In the genomic region with DNA sequence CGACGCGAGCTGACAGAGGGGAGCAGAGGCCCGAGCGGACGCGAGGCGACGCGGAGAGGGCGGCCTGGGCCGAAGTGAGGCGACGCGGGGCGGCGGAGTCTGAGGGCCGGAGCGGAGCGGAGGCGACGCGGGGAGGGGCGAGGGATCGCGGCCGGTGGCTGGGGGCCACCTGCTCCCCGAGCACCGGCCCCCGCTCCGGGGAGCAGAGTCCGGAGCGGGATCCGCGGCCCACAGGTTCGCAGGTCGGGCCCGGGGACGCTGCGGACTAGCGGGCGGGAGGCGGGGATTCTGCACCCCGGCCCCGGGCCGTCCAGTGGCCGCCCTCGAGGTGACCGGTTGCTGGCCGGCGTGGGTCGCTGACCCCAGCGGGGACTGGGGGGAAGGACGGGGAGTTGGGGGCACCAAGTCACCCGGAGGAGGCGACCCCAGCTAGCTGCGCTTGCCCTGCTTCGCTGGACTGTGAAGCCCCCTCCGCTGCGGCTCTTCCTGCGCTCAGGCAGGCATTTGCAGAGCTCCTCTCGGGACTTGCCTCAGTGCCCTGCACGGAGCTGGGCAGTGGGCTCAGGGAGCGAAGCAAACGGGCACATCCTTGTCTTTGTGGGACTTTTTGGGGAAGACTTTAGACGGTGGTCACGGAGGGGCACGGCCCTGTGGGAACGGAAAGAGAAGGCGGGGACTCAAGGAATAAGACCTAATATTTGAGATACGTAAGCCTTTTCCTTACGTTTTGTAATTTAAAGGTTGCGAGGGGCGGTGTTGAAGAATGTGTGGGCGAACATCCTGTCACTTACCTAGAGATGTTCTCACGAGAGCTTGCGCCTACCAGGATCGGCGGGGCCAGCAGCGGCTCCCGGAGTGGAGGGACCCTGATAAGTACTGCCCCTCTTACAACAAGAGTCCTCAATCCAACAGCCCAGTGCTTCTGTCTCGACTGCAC, we compare ENCODE assay signal across 8 cellular contexts. TPM values are rescaled to one million over a fixed set of nuclear protein-coding genes. Genes with fewer than 3 reads are reported as not detected.
DNase-seq lines count a peak whose midpoint lies in the region; ATAC-seq and TF ChIP-seq lines count a peak whose summit lies in the region.

No MANE protein-coding gene starts in this region.

- H3K27ac ChIP-seq in GM23338 (ENCODE audit: low read depth), result peak overlapping the region; percentile 64; the same call in 1 of the 2 replicates
- peak overlapping the region; percentile 96 for H3K27ac ChIP-seq in OCI-LY1 (ENCODE audit: low read depth, low read length, poor library complexity, severe bottlenecking)
- H3K27ac ChIP-seq in testis, result peak overlapping the region; percentile 97

- H3K4me2 ChIP-seq in GM23338, result peak overlapping the region; percentile 98
- H3K4me2 ChIP-seq in OCI-LY1 (ENCODE audit: low read length), result peak overlapping the region; percentile 84

- TF ChIP-seq CTCF in GM23338 (conservative IDR thresholded peaks at IDR 0.05; ENCODE audit: low read depth in 2 of 2) (no peak), OCI-LY1 (IDR thresholded peaks at IDR 0.05; ENCODE audit: low read length) (no peak), fibroblast of villous mesenchyme (IDR thresholded peaks at IDR 0.05; ENCODE audit: insufficient read depth, low read depth, low read length) (no peak), testis (IDR thresholded peaks at IDR 0.05) (no peak)

- intact Hi-C loops in activated T-helper 1 cell treated with anti-CD3 and anti-CD28 coated beads, Interleukin-12 subunit alpha, Interleukin-12 subunit beta, Interleukin-2, Interleukin-4 antibody, amounts not matched to agents 30 ng/mL and 10 ng/mL and 1 ng/mL, durations not matched to agents 14 hours and 24 hours and 36 hours (cut with micrococcal nuclease), result loop anchor here (1.0 kb wide), 7 partner anchors 30 to 400 kb away; partner anchors contain the start of genes ACAD9, COPG1, IFT122 and ISY1
- intact Hi-C loops in testis (cut with DNase I; ENCODE audit: low total_unique reads), result loop anchor here (5.0 kb wide), 1 partner anchor 38 kb away; a partner anchor contains a TSS

- H3K79me2 ChIP-seq in GM23338 (replicated peaks; ENCODE audit: insufficient read depth), result peaks cover 20% of the 10 kb centered on the region
- peaks cover 29% of the 10 kb centered on the region for H3K79me2 ChIP-seq in OCI-LY1 (ENCODE audit: insufficient read depth, low read length)

- H3K36me3 Mint-ChIP-seq in GM23338 (ENCODE audit: low read depth), result peaks cover 35% of the 10 kb centered on the region
- peaks cover 46% of the 10 kb centered on the region for H3K36me3 Mint-ChIP-seq in activated T-helper 1 cell treated with anti-CD3 and anti-CD28 coated beads, Interleukin-12 subunit alpha, Interleukin-12 subunit beta, Interleukin-2, Interleukin-4 antibody, amounts not matched to agents 30 ng/mL and 10 ng/mL and 1 ng/mL, durations not matched to agents 14 hours and 24 hours and 36 hours (ENCODE audit: low read depth)

- ATAC-seq in GM23338, result peak; percentile 64

- H3K4me3 Mint-ChIP-seq in GM23338, result peak overlapping the region; percentile 95
- H3K4me3 Mint-ChIP-seq in activated T-helper 1 cell treated with anti-CD3 and anti-CD28 coated beads, Interleukin-12 subunit alpha, Interleukin-12 subunit beta, Interleukin-2, Interleukin-4 antibody, amounts not matched to agents 30 ng/mL and 10 ng/mL and 1 ng/mL, durations not matched to agents 14 hours and 24 hours and 36 hours, result peak overlapping the region; percentile 93

- H3K9me2 ChIP-seq in GM23338 (ENCODE audit: insufficient read depth) (no peaks in the 10 kb centered on the region), OCI-LY1 (ENCODE audit: low read depth, low read length) (no peaks in the 10 kb centered on the region)

- peak; percentile 65 for DNase-seq in CD1c-positive myeloid dendritic cell (ENCODE audit: extremely low spot score)
- peak; percentile 81 for DNase-seq in GM23338 (ENCODE audit: low spot score)
- peak; percentile 34 for DNase-seq in activated T-helper 1 cell treated with anti-CD3 and anti-CD28 coated beads, Interleukin-12 subunit alpha, Interleukin-12 subunit beta, Interleukin-2, Interleukin-4 antibody, amounts not matched to agents 30 ng/mL and 10 ng/mL and 1 ng/mL, durations not matched to agents 14 hours and 24 hours and 36 hours (ENCODE audit: low spot score)
- peak; percentile 72 for DNase-seq in fibroblast of villous mesenchyme (ENCODE audit: low read depth)
- DNase-seq in occipital lobe (lab: John Stamatoyannopoulos, UW), result peak; percentile 5
- peak; percentile 36 for DNase-seq in testis
- DNase-seq in dedifferentiated amniotic fluid mesenchymal stem cell (ENCODE audit: extremely low spot score), result no peak

- H3K4me1 ChIP-seq in GM23338 (ENCODE audit: insufficient read depth) (peaks cover 20% of the 10 kb centered on the region), OCI-LY1 (ENCODE audit: insufficient read depth, low read length, severe bottlenecking) (peaks cover 86% of the 10 kb centered on the region), testis (peaks cover 6% of the 10 kb centered on the region)

- H3K4me3 ChIP-seq in GM23338, result peak overlapping the region; percentile 90
- peak overlapping the region; percentile 95 for H3K4me3 ChIP-seq in OCI-LY1 (ENCODE audit: low read depth, low read length, poor library complexity, severe bottlenecking)
- H3K4me3 ChIP-seq in fibroblast of villous mesenchyme (ENCODE audit: low read depth, low read length), result peak overlapping the region; percentile 82
- peak overlapping the region; percentile 95 to 98 for H3K4me3 ChIP-seq in testis

- H2AFZ ChIP-seq in GM23338 (peak overlapping the region; percentile 89), OCI-LY1 (ENCODE audit: low read length) (no peak overlapping the region)

- peaks cover 16% of the 10 kb centered on the region for H3K36me3 ChIP-seq in GM23338 (ENCODE audit: insufficient read depth)
- H3K36me3 ChIP-seq in OCI-LY1 (ENCODE audit: insufficient read depth, low read length), result peaks cover 61% of the 10 kb centered on the region
- H3K36me3 ChIP-seq in testis (ENCODE audit: low read depth, missing control alignments), result no peaks in the 10 kb centered on the region

- no peaks in the 10 kb centered on the region for H3K27me3 ChIP-seq in GM23338 (ENCODE audit: insufficient read depth)
- no peaks in the 10 kb centered on the region for H3K27me3 ChIP-seq in OCI-LY1 (ENCODE audit: insufficient read depth, low read length)
- no peaks in the 10 kb centered on the region for H3K27me3 ChIP-seq in testis

- H3K9me3 Mint-ChIP-seq in GM23338, result no peaks in the 10 kb centered on the region
- H3K9me3 Mint-ChIP-seq in activated T-helper 1 cell treated with anti-CD3 and anti-CD28 coated beads, Interleukin-12 subunit alpha, Interleukin-12 subunit beta, Interleukin-2, Interleukin-4 antibody, amounts not matched to agents 30 ng/mL and 10 ng/mL and 1 ng/mL, durations not matched to agents 14 hours and 24 hours and 36 hours, result no peaks in the 10 kb centered on the region

- H4K20me1 ChIP-seq in GM23338 (replicated peaks; ENCODE audit: insufficient read depth) (no peaks in the 10 kb centered on the region; the same call in 1 of the 2 replicates), OCI-LY1 (ENCODE audit: insufficient read depth, low read length) (no peaks in the 10 kb centered on the region)

- H3K4me1 Mint-ChIP-seq in GM23338, result peaks cover 23% of the 10 kb centered on the region
- H3K4me1 Mint-ChIP-seq in activated T-helper 1 cell treated with anti-CD3 and anti-CD28 coated beads, Interleukin-12 subunit alpha, Interleukin-12 subunit beta, Interleukin-2, Interleukin-4 antibody, amounts not matched to agents 30 ng/mL and 10 ng/mL and 1 ng/mL, durations not matched to agents 14 hours and 24 hours and 36 hours (ENCODE audit: low read depth), result peaks cover 48% of the 10 kb centered on the region

- H3K27me3 Mint-ChIP-seq in GM23338 (ENCODE audit: insufficient read depth, low read depth, poor library complexity), result peaks cover 14% of the 10 kb centered on the region
- no peaks in the 10 kb centered on the region for H3K27me3 Mint-ChIP-seq in activated T-helper 1 cell treated with anti-CD3 and anti-CD28 coated beads, Interleukin-12 subunit alpha, Interleukin-12 subunit beta, Interleukin-2, Interleukin-4 antibody, amounts not matched to agents 30 ng/mL and 10 ng/mL and 1 ng/mL, durations not matched to agents 14 hours and 24 hours and 36 hours (ENCODE audit: insufficient read depth)

- no peak for TF ChIP-seq POLR2A in testis (IDR thresholded peaks at IDR 0.05)

- peak overlapping the region; percentile 92 for H3K9ac ChIP-seq in OCI-LY1 (ENCODE audit: low read length)

- peak overlapping the region; percentile 87 for H3K27ac Mint-ChIP-seq in GM23338
- peak overlapping the region; percentile 97 for H3K27ac Mint-ChIP-seq in activated T-helper 1 cell treated with anti-CD3 and anti-CD28 coated beads, Interleukin-12 subunit alpha, Interleukin-12 subunit beta, Interleukin-2, Interleukin-4 antibody, amounts not matched to agents 30 ng/mL and 10 ng/mL and 1 ng/mL, durations not matched to agents 14 hours and 24 hours and 36 hours

- H3K9me3 ChIP-seq in OCI-LY1 (ENCODE audit: low read length), result no peaks in the 10 kb centered on the region
- H3K9me3 ChIP-seq in testis, result no peaks in the 10 kb centered on the region

- H3F3A ChIP-seq in GM23338 (replicated peaks; ENCODE audit: low read depth), result peaks cover 7% of the 10 kb centered on the region
- 0 out of 2 replicates have a peak, but pooled peaks cover 13% of the 10 kb centered on the region for H3F3A ChIP-seq in OCI-LY1 (ENCODE audit: insufficient read depth, low read length)

- WGBS in testis, 2 donors, result 1 to 4% methylated on average over 26 to 71 of the region's 82 CpGs

TF ChIP-seq in GM23338, 12 proteins besides CTCF, POLR2A, EP300 and RAD21 (continues in another document):
- TF ChIP-seq EZH2 (IDR thresholded peaks at IDR 0.05; ENCODE audit: low read depth, unreplicated experiment), result no peak
- TF ChIP-seq CREB1 (CRISPR knock-in tag; IDR thresholded peaks at IDR 0.05; ENCODE audit: low read depth), result 0 out of 2 replicates have a peak, but pooled peaks have one; percentile 11

RNA-seq across cellular contexts. Expression of gene HMCES, which starts 0.6 kb away (rescaled TPM):
- 44.5 and 45.6 TPM in 2 replicates for total RNA-seq in GM23338 (2014; rRNA removed; shearing (Covaris generic))
- polyA plus RNA-seq in GM23338 (2016; fragmentation: Nextera tagmentation; extraction: Ambion mirVana), result 35.3 and 36.5 TPM in 2 replicates
- 59.4 and 61.6 TPM in 2 replicates for total RNA-seq in activated T-helper 1 cell treated with anti-CD3 and anti-CD28 coated beads, Interleukin-12 subunit alpha, Interleukin-12 subunit beta, Interleukin-2, Interleukin-4 antibody, amounts not matched to agents 30 ng/mL and 10 ng/mL and 1 ng/mL, durations not matched to agents 14 hours and 24 hours and 36 hours
- total RNA-seq in fibroblast of villous mesenchyme, result 18.0 and 29.4 TPM in 2 replicates
- total RNA-seq in occipital lobe, result 17.0 TPM
- total RNA-seq in testis, result 10 to 100 TPM; 37.8 to 41.6 TPM
- 81.5 TPM for polyA plus RNA-seq in testis (ENCODE audit: insufficient read depth, low read depth, low replicate concordance)

RNA-seq across cellular contexts. Expression of gene COPG1, which starts 29.8 kb away (rescaled TPM):
- 91.7 and 106 TPM in 2 replicates for total RNA-seq in GM23338 (2014; rRNA removed; shearing (Covaris generic))
- 50.0 and 51.5 TPM in 2 replicates for polyA plus RNA-seq in GM23338 (2016; fragmentation: Nextera tagmentation; extraction: Ambion mirVana)
- 157 and 160 TPM in 2 replicates for total RNA-seq in activated T-helper 1 cell treated with anti-CD3 and anti-CD28 coated beads, Interleukin-12 subunit alpha, Interleukin-12 subunit beta, Interleukin-2, Interleukin-4 antibody, amounts not matched to agents 30 ng/mL and 10 ng/mL and 1 ng/mL, durations not matched to agents 14 hours and 24 hours and 36 hours
- 371 and 402 TPM in 2 replicates for total RNA-seq in fibroblast of villous mesenchyme
- total RNA-seq in occipital lobe, result 117 TPM
- total RNA-seq in testis, result 10 to 100 TPM; 94.5 to 98.2 TPM
- polyA plus RNA-seq in testis (ENCODE audit: insufficient read depth, low read depth, low replicate concordance), result 113 TPM
